ENCODE assay signal across 8 cellular contexts in the genomic region with DNA sequence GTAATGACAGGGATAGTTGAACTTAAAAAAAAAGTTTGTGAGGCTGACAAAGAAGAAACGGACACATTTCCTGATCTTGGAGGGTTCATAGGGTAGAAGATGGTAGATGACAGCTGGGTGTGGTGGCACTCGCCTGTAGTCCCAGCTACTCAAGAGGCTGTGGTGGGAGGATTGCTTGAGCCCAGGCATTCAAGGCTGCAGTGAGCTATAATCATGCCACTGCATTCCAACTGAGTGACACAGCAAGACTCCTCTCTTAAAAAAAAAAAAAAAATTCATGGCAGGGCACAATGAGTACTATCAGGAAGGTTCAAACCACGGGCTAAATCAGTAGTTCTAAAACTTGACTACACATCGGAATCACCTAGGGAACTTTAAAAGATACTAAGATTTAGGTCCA. TPM values are rescaled to one million over a fixed set of nuclear protein-coding genes. Genes with fewer than 3 reads are reported as not detected.
DNase-seq lines count a peak whose midpoint lies in the region; ATAC-seq, FAIRE-seq and TF ChIP-seq lines count a peak whose summit lies in the region.

No MANE protein-coding gene starts in this region.

- ATAC-seq in T-cell (replicated peaks in 1 of 4): no peak
- no peak for ATAC-seq in HG02623 (IDR thresholded peaks at IDR 0.05; ENCODE audit: unreplicated experiment)
- no peak for ATAC-seq in HG03457 (IDR thresholded peaks at IDR 0.05; ENCODE audit: unreplicated experiment)

- H3K27ac Mint-ChIP-seq in T-cell: peak overlapping the region; percentile 89 to 96
- H3K27ac Mint-ChIP-seq in progenitor cell of endocrine pancreas: peak overlapping the region; percentile 46

- H3K4me3 ChIP-seq in fibroblast of mammary gland (ENCODE audit: control insufficient read depth, low read depth, low read length): peak overlapping the region; percentile 82

- H3K4me3 Mint-ChIP-seq in T-cell: peak overlapping the region; percentile 86 to 97 (median 96)
- peak overlapping the region; percentile 53 for H3K4me3 Mint-ChIP-seq in progenitor cell of endocrine pancreas (ENCODE audit: low read depth)

- TF ChIP-seq POLR2A in GM12891 (IDR thresholded peaks at IDR 0.05; ENCODE audit: low read depth, low read length): no peak

- no peaks in the 10 kb centered on the region for H3K9me3 Mint-ChIP-seq in T-cell
- H3K9me3 Mint-ChIP-seq in progenitor cell of endocrine pancreas (ENCODE audit: low read depth): peaks cover 3% of the 10 kb centered on the region

- H3K27me3 Mint-ChIP-seq in T-cell (no peaks in the 10 kb centered on the region), progenitor cell of endocrine pancreas (peaks cover 46% of the 10 kb centered on the region)

- DNase-seq in HEK293T (ENCODE audit: extremely low spot score): no peak
- DNase-seq in T-cell: no peak
- peak; percentile 86 for DNase-seq in fibroblast of mammary gland (ENCODE audit: low read depth)
- no peak for DNase-seq in progenitor cell of endocrine pancreas (ENCODE audit: low spot score, unreplicated experiment)
- no peak for DNase-seq in GM12891 (ENCODE audit: insufficient read length, low spot score)
- no peak for DNase-seq in NCI-H2107 (lab: John Stamatoyannopoulos, UW)

- POLR2A ChIA-PET in HEK293T (lab: Yijun Ruan, JAX) (interaction anchor here (0.7 to 1.1 kb wide), 5 partner anchors 41 to 191 kb away, joined by 3 to 4 read pairs (median 3); a partner anchor contains a TSS), T-cell (lab: Charles Lee) (interaction anchor here (0.6 to 1.5 kb wide), 7 partner anchors 9 to 997 kb away, joined by 3 to 7 read pairs (median 4); no protein-coding TSS in a partner anchor)

- peaks cover 3% of the 10 kb centered on the region for H3K36me3 Mint-ChIP-seq in T-cell
- H3K36me3 Mint-ChIP-seq in progenitor cell of endocrine pancreas (ENCODE audit: insufficient read depth): peaks cover 3% of the 10 kb centered on the region

- CTCF ChIA-PET in HEK293T (lab: Yijun Ruan, JAX) (interaction anchor here (0.6 to 1.7 kb wide), 3 partner anchors 41 to 243 kb away, joined by 3 to 6 read pairs (median 4); no protein-coding TSS in a partner anchor), T-cell (lab: Charles Lee) (interaction anchor here in 1 of 2 donors (0.6 kb wide), 1 partner anchor 196 kb away, joined by 3 read pairs; no protein-coding TSS in a partner anchor)

- peaks cover 67 to 79% (median 76%) of the 10 kb centered on the region in 3 donors for H3K4me1 Mint-ChIP-seq in T-cell
- peaks cover 20% of the 10 kb centered on the region for H3K4me1 Mint-ChIP-seq in progenitor cell of endocrine pancreas (ENCODE audit: low read depth)

- FAIRE-seq in GM12891 (lab: Jason Lieb, UNC): no peak

- no peak for TF ChIP-seq CTCF in fibroblast of mammary gland (conservative IDR thresholded peaks at IDR 0.05; ENCODE audit: control insufficient read depth, insufficient read depth, low read depth, low read length)
- no peak for TF ChIP-seq CTCF in progenitor cell of endocrine pancreas (IDR thresholded peaks at IDR 0.05; ENCODE audit: unreplicated experiment)

TF ChIP-seq in HEK293T, 16 proteins besides CTCF, POLR2A, EP300 and RAD21:
- TF ChIP-seq, protein P1, sequence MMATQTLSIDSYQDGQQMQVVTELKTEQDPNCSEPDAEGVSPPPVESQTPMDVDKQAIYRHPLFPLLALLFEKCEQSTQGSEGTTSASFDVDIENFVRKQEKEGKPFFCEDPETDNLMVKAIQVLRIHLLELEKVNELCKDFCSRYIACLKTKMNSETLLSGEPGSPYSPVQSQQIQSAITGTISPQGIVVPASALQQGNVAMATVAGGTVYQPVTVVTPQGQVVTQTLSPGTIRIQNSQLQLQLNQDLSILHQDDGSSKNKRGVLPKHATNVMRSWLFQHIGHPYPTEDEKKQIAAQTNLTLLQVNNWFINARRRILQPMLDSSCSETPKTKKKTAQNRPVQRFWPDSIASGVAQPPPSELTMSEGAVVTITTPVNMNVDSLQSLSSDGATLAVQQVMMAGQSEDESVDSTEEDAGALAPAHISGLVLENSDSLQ (IDR thresholded peaks at IDR 0.05): peak; percentile 73
- peak; percentile 95 for TF ChIP-seq ZNF384 (IDR thresholded peaks at IDR 0.05)
- TF ChIP-seq SUZ12 (IDR thresholded peaks at IDR 0.05): no peak

TF ChIP-seq in GM12891, 5 proteins besides CTCF, POLR2A, EP300 and RAD21:
- TF ChIP-seq SPI1 (IDR thresholded peaks at IDR 0.05; ENCODE audit: low read depth, low read length) (no peak), POU2F2 (IDR thresholded peaks at IDR 0.05; ENCODE audit: low read depth, low read length) (no peak), PAX5 (IDR thresholded peaks at IDR 0.05; ENCODE audit: insufficient read depth, low read length, severe bottlenecking) (no peak), POLR2AphosphoS5 (IDR thresholded peaks at IDR 0.05; ENCODE audit: low read depth, low read length) (no peak), TAF1 (IDR thresholded peaks at IDR 0.05; ENCODE audit: low read depth, low read length) (no peak)
TF ChIP-seq in GM12891: peak in this region for 0.

RNA-seq across cellular contexts. Expression of a gene that starts 2.0 kb away (rescaled TPM):
- total RNA-seq in T-cell (10 to 100 TPM in 4 of 5 donors, 1 to 10 TPM in 1; 5.5 to 24.0 (median 14.9) TPM), progenitor cell of endocrine pancreas (8.9 and 10.1 TPM in 2 replicates)
- polyA plus RNA-seq in GM12891 (2012; ENCODE audit: low read depth, missing spikeins): 5.0 TPM

RNA-seq across cellular contexts. Expression of a gene that starts 44.4 kb away (rescaled TPM):
- total RNA-seq in T-cell (1,000 to 10,000 TPM; 6,093 to 7,629 (median 6,896) TPM), progenitor cell of endocrine pancreas (28.2 and 43.4 TPM in 2 replicates)
- polyA plus RNA-seq in GM12891 (2012; ENCODE audit: low read depth, missing spikeins): 3,160 TPM

Comparison
In these comparisons a context has a peak if more than half of its experiments do, and no peak if none do; other contexts are left out.
1. RNA of a gene that starts 44.4 kb away (total RNA-seq): 6,093 to 7,629 TPM in T-cell; 28.2 to 43.4 TPM in progenitor cell of endocrine pancreas; every median in the first group is over 100 times any median in the second.